ENCODE assay signal across 7 cellular contexts in genomic region chr10:58781873-58782488, GRCh38.
DNase-seq lines count a peak whose midpoint lies in the region; ATAC-seq, FAIRE-seq and TF ChIP-seq lines count a peak whose summit lies in the region.

No MANE protein-coding gene starts in this region.

- peak; percentile 51 for TF ChIP-seq CTCF in choroid plexus epithelial cell (conservative IDR thresholded peaks at IDR 0.05; ENCODE audit: low read depth, low read length)

- H3K4me3 ChIP-seq in choroid plexus epithelial cell (ENCODE audit: low read depth, low read length) = no peak overlapping the region

- ATAC-seq in GM19328 (IDR thresholded peaks at IDR 0.05; ENCODE audit: unreplicated experiment) = no peak

- CTCF ChIA-PET in HEK293T (lab: Yijun Ruan, JAX) = no interaction called here

- DNase-seq in HEK293T (ENCODE audit: extremely low spot score) (peak; percentile 30), NCI-H2227 treated with DMSO at 0.1 percent for 48 hours (lab: John Stamatoyannopoulos, UW) (peak; percentile 56), choroid plexus epithelial cell (ENCODE audit: low read depth) (peak; percentile 67), lung microvascular endothelial cell (ENCODE audit: low read depth in 2 of 2) (peak; percentile 12 to 43), NK-92 (lab: John Stamatoyannopoulos, UW; ENCODE audit: unreplicated experiment) (no peak)

- FAIRE-seq in G401.6 (lab: Jason Lieb, UNC) = peak; percentile 86

- POLR2A ChIA-PET in HEK293T (lab: Yijun Ruan, JAX) = no interaction called here

TF ChIP-seq in HEK293T, 16 proteins besides CTCF, POLR2A, EP300 and RAD21:
- TF ChIP-seq BHLHE40 (IDR thresholded peaks at IDR 0.05; ENCODE audit: borderline replicate concordance) = no peak
- no peak for TF ChIP-seq ZNF384 (IDR thresholded peaks at IDR 0.05)
- TF ChIP-seq HDGF (IDR thresholded peaks at IDR 0.05; ENCODE audit: borderline replicate concordance) = no peak
- TF ChIP-seq PKNOX1 (IDR thresholded peaks at IDR 0.05) = no peak
- no peak for TF ChIP-seq FOXA1 (IDR thresholded peaks at IDR 0.05)
- TF ChIP-seq CTBP1 (IDR thresholded peaks at IDR 0.05; ENCODE audit: borderline replicate concordance) = no peak
- no peak for TF ChIP-seq NFRKB (IDR thresholded peaks at IDR 0.05)
- TF ChIP-seq ARNT (IDR thresholded peaks at IDR 0.05) = no peak
- no peak for TF ChIP-seq ELF4 (IDR thresholded peaks at IDR 0.05)
- TF ChIP-seq L3MBTL2 (conservative IDR thresholded peaks at IDR 0.05) = no peak
- TF ChIP-seq FOXM1 (IDR thresholded peaks at IDR 0.05; ENCODE audit: borderline replicate concordance) = no peak
- no peak for TF ChIP-seq LEF1 (IDR thresholded peaks at IDR 0.05; ENCODE audit: borderline replicate concordance)
- no peak for TF ChIP-seq SUZ12 (IDR thresholded peaks at IDR 0.05)
- no peak for TF ChIP-seq SP1 (IDR thresholded peaks at IDR 0.05)
- TF ChIP-seq FOXK2 (IDR thresholded peaks at IDR 0.05) = no peak
- TF ChIP-seq TARDBP (IDR thresholded peaks at IDR 0.05) = no peak
